ENCODE assay signal across 1 cellular context in genomic region chr5:143008032-143008431, GRCh38.
TF ChIP-seq lines count a peak whose summit lies in the region.

No MANE protein-coding gene starts in this region.

TF ChIP-seq in HCT116, 20 proteins besides CTCF, POLR2A, EP300 and RAD21 (continued from another document):
- TF ChIP-seq ZBTB33 (IDR thresholded peaks at IDR 0.05; ENCODE audit: extremely low read depth, insufficient replicate concordance, low read length) (no peak), ZFX (IDR thresholded peaks at IDR 0.05) (no peak), SIN3A (IDR thresholded peaks at IDR 0.05; ENCODE audit: low read depth) (no peak), SRF (IDR thresholded peaks at IDR 0.05; ENCODE audit: low read depth) (no peak), REST (IDR thresholded peaks at IDR 0.05; ENCODE audit: low read depth) (no peak), EZH2phosphoT487 (IDR thresholded peaks at IDR 0.05; ENCODE audit: borderline replicate concordance) (no peak)
TF ChIP-seq in HCT116: peak in this region for 0.
